Comparison of ENCODE assay signal across 8 cellular contexts in genomic region chr6:10960171-10960570, GRCh38.
"Had no signal": no experiment of that assay in that cellular context is flagged by ENCODE, and none has a peak within 500 bp of the region (broad histone marks: within the 10 kb centered on the region; RNA-seq: fewer than 3 reads in every experiment).

No MANE protein-coding gene starts in this region.

- ATAC-seq: GM12878 had no signal

- H3K4me3 ChIP-seq: GM12878 had no signal

- FAIRE-seq: G401.6, GM12878, GM12891, GM12892, GM18507, GM19239 had no signal

- DNase-seq: GDM1, GF-D8 had no signal
